Comparison of ENCODE assay signal across 1 cellular context in the genomic region with DNA sequence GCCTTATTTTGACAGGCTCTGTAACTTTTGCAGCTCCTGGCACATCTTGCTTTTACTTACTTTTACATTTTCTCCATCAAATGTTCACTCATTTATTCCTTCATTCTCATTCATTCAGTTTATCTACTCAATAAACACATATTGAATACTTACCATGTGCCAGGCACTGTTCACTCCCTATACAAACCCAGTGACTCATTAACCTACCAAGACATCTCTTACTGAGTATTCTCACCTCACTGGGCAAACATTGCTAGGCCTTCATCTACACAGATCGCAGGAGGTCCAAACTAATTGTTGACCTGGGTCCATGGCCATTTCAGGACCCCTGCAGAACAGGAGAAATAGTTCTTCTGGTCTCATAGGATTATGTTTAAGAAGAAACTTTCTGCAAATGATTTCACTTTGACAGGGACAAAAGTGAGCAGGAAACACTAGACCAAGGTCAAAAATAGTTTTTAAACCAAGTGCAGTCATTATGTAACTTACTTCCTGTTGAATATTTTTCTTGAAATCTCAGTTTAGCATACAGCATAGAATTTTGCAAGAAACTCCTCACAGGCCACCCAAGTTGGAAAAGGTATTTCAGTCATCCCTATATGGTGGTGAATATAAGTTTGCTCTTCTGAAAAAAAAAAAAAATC.
TF ChIP-seq lines count a peak whose summit lies in the region.

No MANE protein-coding gene starts in this region.

TF ChIP-seq in GM23338, 12 proteins besides CTCF, POLR2A, EP300 and RAD21:
- TF ChIP-seq, protein P1, sequence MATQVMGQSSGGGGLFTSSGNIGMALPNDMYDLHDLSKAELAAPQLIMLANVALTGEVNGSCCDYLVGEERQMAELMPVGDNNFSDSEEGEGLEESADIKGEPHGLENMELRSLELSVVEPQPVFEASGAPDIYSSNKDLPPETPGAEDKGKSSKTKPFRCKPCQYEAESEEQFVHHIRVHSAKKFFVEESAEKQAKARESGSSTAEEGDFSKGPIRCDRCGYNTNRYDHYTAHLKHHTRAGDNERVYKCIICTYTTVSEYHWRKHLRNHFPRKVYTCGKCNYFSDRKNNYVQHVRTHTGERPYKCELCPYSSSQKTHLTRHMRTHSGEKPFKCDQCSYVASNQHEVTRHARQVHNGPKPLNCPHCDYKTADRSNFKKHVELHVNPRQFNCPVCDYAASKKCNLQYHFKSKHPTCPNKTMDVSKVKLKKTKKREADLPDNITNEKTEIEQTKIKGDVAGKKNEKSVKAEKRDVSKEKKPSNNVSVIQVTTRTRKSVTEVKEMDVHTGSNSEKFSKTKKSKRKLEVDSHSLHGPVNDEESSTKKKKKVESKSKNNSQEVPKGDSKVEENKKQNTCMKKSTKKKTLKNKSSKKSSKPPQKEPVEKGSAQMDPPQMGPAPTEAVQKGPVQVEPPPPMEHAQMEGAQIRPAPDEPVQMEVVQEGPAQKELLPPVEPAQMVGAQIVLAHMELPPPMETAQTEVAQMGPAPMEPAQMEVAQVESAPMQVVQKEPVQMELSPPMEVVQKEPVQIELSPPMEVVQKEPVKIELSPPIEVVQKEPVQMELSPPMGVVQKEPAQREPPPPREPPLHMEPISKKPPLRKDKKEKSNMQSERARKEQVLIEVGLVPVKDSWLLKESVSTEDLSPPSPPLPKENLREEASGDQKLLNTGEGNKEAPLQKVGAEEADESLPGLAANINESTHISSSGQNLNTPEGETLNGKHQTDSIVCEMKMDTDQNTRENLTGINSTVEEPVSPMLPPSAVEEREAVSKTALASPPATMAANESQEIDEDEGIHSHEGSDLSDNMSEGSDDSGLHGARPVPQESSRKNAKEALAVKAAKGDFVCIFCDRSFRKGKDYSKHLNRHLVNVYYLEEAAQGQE (IDR thresholded peaks at IDR 0.05; ENCODE audit: unreplicated experiment): no peak
- TF ChIP-seq JUNB (IDR thresholded peaks at IDR 0.05; ENCODE audit: unreplicated experiment): no peak
- TF ChIP-seq EZH2phosphoT487 (IDR thresholded peaks at IDR 0.05; ENCODE audit: unreplicated experiment): no peak
- TF ChIP-seq ZNF114 (CRISPR knock-in tag; IDR thresholded peaks at IDR 0.05): no peak
- no peak for TF ChIP-seq POLR2AphosphoS5 (IDR thresholded peaks at IDR 0.05; ENCODE audit: low read depth)
TF ChIP-seq in GM23338: peak in this region for 0.
